In the genomic region with DNA sequence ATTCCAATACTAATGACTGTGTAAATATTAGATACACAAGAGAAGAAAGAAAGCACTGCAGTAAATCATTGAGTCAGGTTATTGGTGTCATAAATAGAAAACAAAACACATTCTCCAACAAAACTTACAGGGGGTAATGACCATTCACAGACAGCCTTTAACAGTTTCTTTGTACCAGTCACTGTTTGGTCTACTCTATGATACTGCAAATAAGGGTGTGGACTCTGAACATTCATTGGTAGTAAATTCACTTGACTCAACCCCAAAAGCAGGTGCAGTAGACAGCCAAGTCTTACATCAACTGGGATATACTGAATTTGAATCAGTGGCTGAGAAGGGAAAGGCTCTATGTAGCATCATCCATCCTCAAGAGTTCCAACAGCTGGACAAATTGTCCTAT, we compare ENCODE assay signal across 21 cellular contexts.
A peak's percentile ranks its signal among the peaks of the same experiment; 100 is the strongest.
DNase-seq lines count a peak whose midpoint lies in the region; ATAC-seq and TF ChIP-seq lines count a peak whose summit lies in the region.
"Had no signal": no experiment of that assay in that cellular context is flagged by ENCODE, and none has a peak within 500 bp of the region (broad histone marks: within the 10 kb centered on the region; RNA-seq: fewer than 3 reads in every experiment).

No MANE protein-coding gene starts in this region.

- DNase-seq in activated T-cell treated with anti-CD3 and anti-CD28 coated beads, Interleukin-2, amount 50 U/mL, for 72 hours, result no peak
- no peak for DNase-seq in activated T-cell treated with anti-CD3 and anti-CD28 coated beads, Interleukin-2, amount 50 U/mL, for 1 hour
- no peak for DNase-seq in T-cell
- DNase-seq in left lung, result no peak
- DNase-seq in tibial artery, result no peak
- DNase-seq in activated CD4-positive, alpha-beta memory T cell treated with anti-CD3 and anti-CD28 coated beads for 36 hours, result no peak
- DNase-seq in middle frontal gyrus (ENCODE audit: extremely low spot score, low spot score), result no peak
- DNase-seq in NCI-H2227 treated with DMSO at 0.1 percent for 48 hours (lab: John Stamatoyannopoulos, UW), result no peak
- DNase-seq: ACHN; activated naive CD4-positive, alpha-beta T cell treated with anti-CD3 and anti-CD28 coated beads for 36 hours; brain microvascular endothelial cell; dorsolateral prefrontal cortex; heart right ventricle; islet precursor cell; Kasumi-1; NCI-H2171 treated with DMSO at 0.1 percent for 48 hours; nucleus accumbens; stimulated activated CD4-positive, alpha-beta T cell treated with anti-CD3 and anti-CD28 coated beads, Interleukin-4, amount 100 ng/mL, for 1 hour; stimulated activated CD8-positive, alpha-beta memory T cell treated with anti-CD3 and anti-CD28 coated beads, Interleukin-4, amount 100 ng/mL, for 48 hours; upper lobe of right lung had no signal

- no peak overlapping the region for H3K27ac ChIP-seq in left lung
- peak overlapping the region; percentile 16 to 58 for H3K27ac ChIP-seq in tibial artery
- H3K27ac ChIP-seq: brain microvascular endothelial cell, dorsolateral prefrontal cortex, upper lobe of right lung had no signal

- H3K27me3 Mint-ChIP-seq in activated T-cell treated with anti-CD3 and anti-CD28 coated beads, Interleukin-2, amount 50 U/mL, for 72 hours (ENCODE audit: low read depth), result no peaks in the 10 kb centered on the region
- H3K27me3 Mint-ChIP-seq in T-cell, result no peaks in the 10 kb centered on the region
- no peaks in the 10 kb centered on the region for H3K27me3 Mint-ChIP-seq in activated CD4-positive, alpha-beta memory T cell treated with anti-CD3 and anti-CD28 coated beads for 36 hours

- H3K36me3 ChIP-seq in left lung, result no peaks in the 10 kb centered on the region
- no peaks in the 10 kb centered on the region for H3K36me3 ChIP-seq in tibial artery
- H3K36me3 ChIP-seq: brain microvascular endothelial cell, heart right ventricle, upper lobe of right lung had no signal

- H3K4me1 Mint-ChIP-seq in activated T-cell treated with anti-CD3 and anti-CD28 coated beads, Interleukin-2, amount 50 U/mL, for 72 hours (ENCODE audit: low read depth), result peaks cover 94% of the 10 kb centered on the region
- peaks cover 86 to 89% (median 87%) of the 10 kb centered on the region in 3 donors for H3K4me1 Mint-ChIP-seq in T-cell
- H3K4me1 Mint-ChIP-seq in activated CD4-positive, alpha-beta memory T cell treated with anti-CD3 and anti-CD28 coated beads for 36 hours (ENCODE audit: low read depth), result peaks cover 86% of the 10 kb centered on the region

- no peaks in the 10 kb centered on the region for H3K27me3 ChIP-seq in left lung
- no peaks in the 10 kb centered on the region for H3K27me3 ChIP-seq in tibial artery
- H3K27me3 ChIP-seq: brain microvascular endothelial cell, dorsolateral prefrontal cortex, heart right ventricle, upper lobe of right lung had no signal

- POLR2A ChIA-PET in T-cell (lab: Charles Lee), result no interaction called here
- POLR2A ChIA-PET in activated CD4-positive, alpha-beta memory T cell treated with anti-CD3 and anti-CD28 coated beads for 36 hours (lab: Charles Lee), result no interaction called here

- H3K4me1 ChIP-seq in left lung, result peaks cover 0 to 11% of the 10 kb centered on the region in 2 donors
- H3K4me1 ChIP-seq in tibial artery, result peaks cover 0 to 100% (median 39%) of the 10 kb centered on the region in 4 donors
- H3K4me1 ChIP-seq: upper lobe of right lung had no signal

- no peak for ATAC-seq in activated T-cell treated with anti-CD3 and anti-CD28 coated beads, Interleukin-2, amount 50 U/mL, for 72 hours (replicated peaks in 1 of 2)
- ATAC-seq in T-cell (replicated peaks in 1 of 4) (no peak), left lung (peak; percentile 33)
- ATAC-seq: GM23338, upper lobe of right lung had no signal

- CTCF ChIA-PET in T-cell (lab: Charles Lee), result no interaction called here
- CTCF ChIA-PET in activated CD4-positive, alpha-beta memory T cell treated with anti-CD3 and anti-CD28 coated beads for 36 hours (lab: Charles Lee), result no interaction called here

- peak overlapping the region in 1 of 2 donors; percentile 18 for H3K4me3 Mint-ChIP-seq in activated T-cell treated with anti-CD3 and anti-CD28 coated beads, Interleukin-2, amount 50 U/mL, for 72 hours
- H3K4me3 Mint-ChIP-seq in T-cell, result peak overlapping the region in 1 of 3 donors; percentile 22
- no peak overlapping the region for H3K4me3 Mint-ChIP-seq in activated CD4-positive, alpha-beta memory T cell treated with anti-CD3 and anti-CD28 coated beads for 36 hours
- H3K4me3 Mint-ChIP-seq: activated naive CD4-positive, alpha-beta T cell treated with anti-CD3 and anti-CD28 coated beads for 36 hours; GM23338 had no signal

- H3K27ac Mint-ChIP-seq in activated T-cell treated with anti-CD3 and anti-CD28 coated beads, Interleukin-2, amount 50 U/mL, for 72 hours, result peak overlapping the region; percentile 36
- peak overlapping the region; percentile 43 to 75 for H3K27ac Mint-ChIP-seq in T-cell
- no peak overlapping the region for H3K27ac Mint-ChIP-seq in activated CD4-positive, alpha-beta memory T cell treated with anti-CD3 and anti-CD28 coated beads for 36 hours
- H3K27ac Mint-ChIP-seq: GM23338 had no signal

- intact Hi-C loops in left lung (cut with DNase I), result no loop called here
- intact Hi-C loops in tibial artery (cut with DNase I; ENCODE audit: low total_unique reads), result loop anchor here (10.0 kb wide), 1 partner anchor 465 kb away; a partner anchor contains a TSS
- intact Hi-C loops in activated CD4-positive, alpha-beta memory T cell treated with anti-CD3 and anti-CD28 coated beads for 36 hours (cut with micrococcal nuclease), result no loop called here

- no peak for TF ChIP-seq CTCF in left lung (IDR thresholded peaks at IDR 0.05)
- TF ChIP-seq CTCF in tibial artery (IDR thresholded peaks at IDR 0.05), result no peak

- no peaks in the 10 kb centered on the region for H3K9me3 Mint-ChIP-seq in activated T-cell treated with anti-CD3 and anti-CD28 coated beads, Interleukin-2, amount 50 U/mL, for 72 hours
- H3K9me3 Mint-ChIP-seq in T-cell, result no peaks in the 10 kb centered on the region
- no peaks in the 10 kb centered on the region for H3K9me3 Mint-ChIP-seq in activated CD4-positive, alpha-beta memory T cell treated with anti-CD3 and anti-CD28 coated beads for 36 hours
- H3K9me3 Mint-ChIP-seq: activated naive CD4-positive, alpha-beta T cell treated with anti-CD3 and anti-CD28 coated beads for 36 hours; GM23338 had no signal

- H3K9me3 ChIP-seq in left lung (no peaks in the 10 kb centered on the region), tibial artery (no peaks in the 10 kb centered on the region)
- H3K9me3 ChIP-seq: heart right ventricle, upper lobe of right lung had no signal

- H3K4me3 ChIP-seq in left lung, result no peak overlapping the region
- no peak overlapping the region for H3K4me3 ChIP-seq in tibial artery
- H3K4me3 ChIP-seq: dorsolateral prefrontal cortex, GM23338, heart right ventricle, upper lobe of right lung had no signal

- H3K36me3 Mint-ChIP-seq in activated T-cell treated with anti-CD3 and anti-CD28 coated beads, Interleukin-2, amount 50 U/mL, for 72 hours (ENCODE audit: insufficient read depth in 2 of 2), result peaks cover 3 to 7% of the 10 kb centered on the region in 2 donors
- H3K36me3 Mint-ChIP-seq in T-cell, result peaks cover 57% of the 10 kb centered on the region
- H3K36me3 Mint-ChIP-seq in activated CD4-positive, alpha-beta memory T cell treated with anti-CD3 and anti-CD28 coated beads for 36 hours, result peaks cover 27% of the 10 kb centered on the region

Comparison
In these comparisons a context has a peak if more than half of its experiments do, and no peak if none do; other contexts are left out.
1. H3K27ac ChIP-seq: peak in tibial artery (2 of 2); none in left lung (0 of 2).